29 cellular contexts compared by ENCODE assay signal in the genomic region with DNA sequence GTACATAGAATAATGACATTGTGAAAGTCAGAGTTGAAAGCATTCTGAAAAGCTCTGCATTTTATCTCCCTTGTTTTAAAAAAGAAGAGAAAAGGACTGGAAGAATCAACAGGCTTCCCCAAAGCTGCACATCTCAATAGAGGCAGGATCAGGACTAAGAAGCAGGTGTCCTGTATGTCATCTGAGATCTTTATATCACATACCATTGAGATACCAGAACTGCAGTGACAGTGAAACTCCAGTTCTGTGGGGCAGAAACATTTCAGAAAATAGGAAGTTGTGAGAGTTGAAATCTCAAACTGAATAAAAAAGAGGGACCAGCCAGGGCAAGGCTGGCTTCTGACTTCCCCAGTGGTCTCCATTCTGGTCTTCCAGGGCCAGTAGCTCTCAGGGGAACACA. TPM values are rescaled to one million over a fixed set of nuclear protein-coding genes. Genes with fewer than 3 reads are reported as not detected.
"Had no signal": no experiment of that assay in that cellular context is flagged by ENCODE, and none has a peak within 500 bp of the region (broad histone marks: within the 10 kb centered on the region; RNA-seq: fewer than 3 reads in every experiment).

No MANE protein-coding gene starts in this region.

- H3K4me2 ChIP-seq: PC-9 had no signal

- H2AFZ ChIP-seq: PC-9 had no signal

- H3K36me3 ChIP-seq: adrenal gland, MG63 had no signal

- H3K4me3 ChIP-seq: adrenal gland, MG63, PC-9 had no signal

- H3K4me1 ChIP-seq: adrenal gland had no signal

- ATAC-seq: activated CD8-positive, alpha-beta T cell treated with anti-CD3 and anti-CD28 coated beads, Interleukin-2, amount 10 ng/mL, durations not matched to agents 7 days and 5 days; Right ventricle myocardium inferior; T-cell; WTC11 had no signal

- DNase-seq: activated CD4-positive, alpha-beta T cell treated with anti-CD3 and anti-CD28 coated beads for 48 hours; activated CD4-positive, alpha-beta T cell treated with anti-CD3 and anti-CD28 coated beads, Interleukin-2, amount 50 U/mL, for 4 hours; activated CD4-positive, CD25-positive, alpha-beta regulatory T cell treated with anti-CD3 and anti-CD28 coated beads, Interleukin-2, amount 50 U/mL, for 72 hours; activated CD8-positive, alpha-beta memory T cell treated with anti-CD3 and anti-CD28 coated beads, Interleukin-2, amount 50 U/mL, for 48 hours; activated CD8-positive, alpha-beta T cell treated with anti-CD3 and anti-CD28 coated beads, Interleukin-2, amount 10 ng/mL, durations not matched to agents 7 days and 5 days; activated naive CD4-positive, alpha-beta T cell treated with anti-CD3 and anti-CD28 coated beads, Interleukin-2, amount 50 U/mL, for 16 hours; activated naive CD8-positive, alpha-beta T cell treated with anti-CD3 and anti-CD28 coated beads, Interleukin-2, amount 10 ng/mL, durations not matched to agents 7 days and 5 days; activated T-cell treated with anti-CD3 and anti-CD28 coated beads, Interleukin-2, amount 50 U/mL, for 1 hour; adrenal gland; anterior cingulate cortex; cerebellar nuclear complex; KG1; NCI-H1105; NCI-H1436; NCI-H1694 treated with DMSO at 0.1 percent for 48 hours; NCI-H2029 treated with DMSO at 0.1 percent for 48 hours; NCI-H345; NCI-H510A; NCI-H526 treated with DMSO at 0.1 percent for 48 hours; NCI-H82; PC-9; T-cell; T-helper 2 cell; T1000 had no signal

- H3K9me3 ChIP-seq: adrenal gland, MG63 had no signal

- H3K27ac ChIP-seq: adrenal gland, PC-9 had no signal

RNA-seq across cellular contexts. Expression of gene SH2D1B, which starts 33.0 kb away (rescaled TPM):
- total RNA-seq: activated CD8-positive, alpha-beta T cell treated with anti-CD3 and anti-CD28 coated beads, Interleukin-2, amount 10 ng/mL, durations not matched to agents 7 days and 5 days; activated naive CD8-positive, alpha-beta T cell treated with anti-CD3 and anti-CD28 coated beads, Interleukin-2, amount 10 ng/mL, durations not matched to agents 7 days and 5 days; cardiac septum; PC-9; SK-MEL-5; WTC11 had no signal
